In the genomic region with DNA sequence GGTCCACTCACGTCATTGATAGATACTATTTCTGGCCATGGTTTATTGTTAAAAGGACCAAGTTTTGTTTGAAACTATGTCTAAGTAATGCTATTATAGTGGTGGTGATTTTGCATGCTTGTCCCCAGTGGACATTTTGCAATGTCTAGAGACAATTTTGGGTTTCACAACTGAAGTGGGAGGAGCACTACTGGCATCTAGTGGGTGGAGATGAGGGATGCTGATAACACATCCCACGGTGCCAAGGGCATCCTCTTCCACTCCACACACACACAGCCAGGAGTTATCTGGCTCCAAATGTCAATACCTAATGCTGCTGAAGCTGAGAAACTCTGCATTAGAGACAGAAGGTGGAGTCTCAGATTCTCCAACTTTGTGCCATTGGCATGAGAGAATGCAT, we compare ENCODE assay signal across 20 cellular contexts.
DNase-seq lines count a peak whose midpoint lies in the region; ATAC-seq and TF ChIP-seq lines count a peak whose summit lies in the region.
"Had no signal": no experiment of that assay in that cellular context is flagged by ENCODE, and none has a peak within 500 bp of the region (broad histone marks: within the 10 kb centered on the region; RNA-seq: fewer than 3 reads in every experiment).

No MANE protein-coding gene starts in this region.

- no peaks in the 10 kb centered on the region for H3K4me1 ChIP-seq in breast epithelium
- H3K4me1 ChIP-seq: adrenal gland, left lung, vagina had no signal

- no peak overlapping the region for H3K4me3 Mint-ChIP-seq in MCF 10A (ENCODE audit: unreplicated experiment)
- no peak overlapping the region for H3K4me3 Mint-ChIP-seq in stimulated activated naive CD8-positive, alpha-beta T cell treated with anti-CD3 and anti-CD28 coated beads, Interleukin-15, amount 100 ng/mL, for 72 hours
- H3K4me3 Mint-ChIP-seq: activated CD8-positive, alpha-beta memory T cell treated with anti-CD3 and anti-CD28 coated beads, Interleukin-2, amount 10 ng/mL, durations not matched to agents 7 days and 5 days; central memory CD8-positive, alpha-beta T cell had no signal

- H3K36me3 Mint-ChIP-seq in MCF 10A (ENCODE audit: insufficient read depth, unreplicated experiment) = no peaks in the 10 kb centered on the region
- H3K36me3 Mint-ChIP-seq: activated CD8-positive, alpha-beta memory T cell treated with anti-CD3 and anti-CD28 coated beads, Interleukin-2, amount 10 ng/mL, durations not matched to agents 7 days and 5 days had no signal

- no peaks in the 10 kb centered on the region for H3K4me1 Mint-ChIP-seq in MCF 10A (ENCODE audit: insufficient read depth, unreplicated experiment)
- no peaks in the 10 kb centered on the region for H3K4me1 Mint-ChIP-seq in stimulated activated naive CD8-positive, alpha-beta T cell treated with anti-CD3 and anti-CD28 coated beads, Interleukin-15, amount 100 ng/mL, for 72 hours
- H3K4me1 Mint-ChIP-seq: activated CD8-positive, alpha-beta memory T cell treated with anti-CD3 and anti-CD28 coated beads, Interleukin-2, amount 10 ng/mL, durations not matched to agents 7 days and 5 days; central memory CD8-positive, alpha-beta T cell had no signal

- POLR2A ChIA-PET in MCF 10A (lab: Yijun Ruan, JAX) = no interaction called here

- BruUV-seq in MCF 10A (replicated peaks; lab: Mats Ljungman, UMichigan) = no TSS peak

- CTCF ChIA-PET in MCF 10A (lab: Yijun Ruan, JAX) = interaction anchor here (0.6 kb wide), 1 partner anchor 196 kb away, joined by 4 read pairs; no protein-coding TSS in a partner anchor

- H3K9me3 ChIP-seq in breast epithelium = no peaks in the 10 kb centered on the region
- H3K9me3 ChIP-seq: adrenal gland, left lung, vagina had no signal

- no peaks in the 10 kb centered on the region for H3K36me3 ChIP-seq in breast epithelium
- H3K36me3 ChIP-seq: adrenal gland, left lung, vagina had no signal

- DNase-seq in MCF 10A (ENCODE audit: unreplicated experiment) = peak; percentile 29
- DNase-seq in breast epithelium (ENCODE audit: low spot score in 2 of 2) = no peak
- DNase-seq in NOMO-1 (lab: John Stamatoyannopoulos, UW; ENCODE audit: unreplicated experiment in 2 of 2) = peak; percentile 38 to 43
- DNase-seq in epithelial cell of esophagus (ENCODE audit: low read depth) = peak; percentile 3
- DNase-seq in NCI-H446 treated with DMSO at 0.1 percent for 48 hours (lab: John Stamatoyannopoulos, UW) = no peak
- no peak for DNase-seq in stimulated activated naive CD8-positive, alpha-beta T cell treated with anti-CD3 and anti-CD28 coated beads, Interleukin-15, amount 100 ng/mL, for 72 hours
- DNase-seq in stimulated activated CD4-positive, alpha-beta T cell treated with anti-CD3 and anti-CD28 coated beads, Interleukin-15, amount 100 ng/mL, for 24 hours = no peak
- DNase-seq: activated CD4-positive, alpha-beta T cell treated with anti-CD3 and anti-CD28 coated beads for 1 hour; activated CD8-positive, alpha-beta memory T cell treated with anti-CD3 and anti-CD28 coated beads, Interleukin-2, amount 10 ng/mL, durations not matched to agents 7 days and 5 days; effector CD8-positive, alpha-beta T cell; foreskin melanocyte; left lung; NCI-H1048; occipital lobe; SIG-M5; stimulated activated CD4-positive, alpha-beta T cell treated with anti-CD3 and anti-CD28 coated beads, Interleukin-2, amount 100 ng/mL, for 48 hours had no signal

- no peaks in the 10 kb centered on the region for H3K9me3 Mint-ChIP-seq in MCF 10A (ENCODE audit: unreplicated experiment)
- H3K9me3 Mint-ChIP-seq in stimulated activated naive CD8-positive, alpha-beta T cell treated with anti-CD3 and anti-CD28 coated beads, Interleukin-15, amount 100 ng/mL, for 72 hours = no peaks in the 10 kb centered on the region

- H3K4me3 ChIP-seq in breast epithelium (no peak overlapping the region), epithelial cell of esophagus (ENCODE audit: low read length) (no peak overlapping the region)
- H3K4me3 ChIP-seq: adrenal gland, left lung, vagina had no signal

- no peak overlapping the region for H3K27ac ChIP-seq in breast epithelium
- H3K27ac ChIP-seq: adrenal gland, left lung, vagina had no signal

- ATAC-seq in stimulated activated naive CD8-positive, alpha-beta T cell treated with anti-CD3 and anti-CD28 coated beads, Interleukin-15, amount 100 ng/mL, for 72 hours = no peak
- ATAC-seq in GM18909 (IDR thresholded peaks at IDR 0.05; ENCODE audit: poor library complexity, unreplicated experiment) = no peak
- ATAC-seq: activated CD8-positive, alpha-beta memory T cell treated with anti-CD3 and anti-CD28 coated beads, Interleukin-2, amount 10 ng/mL, durations not matched to agents 7 days and 5 days; left lung had no signal

- H3K27me3 ChIP-seq in breast epithelium = peaks cover 0 to 9% of the 10 kb centered on the region in 2 donors
- H3K27me3 ChIP-seq: adrenal gland, left lung, vagina had no signal

- H3K27ac Mint-ChIP-seq in MCF 10A (ENCODE audit: low read depth, unreplicated experiment) = no peak overlapping the region
- H3K27ac Mint-ChIP-seq in stimulated activated naive CD8-positive, alpha-beta T cell treated with anti-CD3 and anti-CD28 coated beads, Interleukin-15, amount 100 ng/mL, for 72 hours = no peak overlapping the region
- H3K27ac Mint-ChIP-seq: activated CD8-positive, alpha-beta memory T cell treated with anti-CD3 and anti-CD28 coated beads, Interleukin-2, amount 10 ng/mL, durations not matched to agents 7 days and 5 days had no signal

- TF ChIP-seq CTCF in MCF 10A (IDR thresholded peaks at IDR 0.05; ENCODE audit: unreplicated experiment) (no peak), breast epithelium (IDR thresholded peaks at IDR 0.05) (no peak), epithelial cell of esophagus (IDR thresholded peaks at IDR 0.05; ENCODE audit: insufficient read depth, low read depth, low read length, missing control alignments) (peak; percentile 22)

- TF ChIP-seq POLR2A in breast epithelium (IDR thresholded peaks at IDR 0.05) = no peak

- intact Hi-C loops in MCF 10A (cut with micrococcal nuclease) = no loop called here
- intact Hi-C loops in breast epithelium (cut with DNase I; ENCODE audit: low total_unique reads) = no loop called here

- no peaks in the 10 kb centered on the region for H3K27me3 Mint-ChIP-seq in MCF 10A (ENCODE audit: insufficient read depth, unreplicated experiment)
- no peaks in the 10 kb centered on the region for H3K27me3 Mint-ChIP-seq in stimulated activated naive CD8-positive, alpha-beta T cell treated with anti-CD3 and anti-CD28 coated beads, Interleukin-15, amount 100 ng/mL, for 72 hours
- H3K27me3 Mint-ChIP-seq: activated CD8-positive, alpha-beta memory T cell treated with anti-CD3 and anti-CD28 coated beads, Interleukin-2, amount 10 ng/mL, durations not matched to agents 7 days and 5 days; central memory CD8-positive, alpha-beta T cell had no signal

Comparison
In these comparisons a context has a peak if more than half of its experiments do, and no peak if none do; other contexts are left out.
1. DNase-seq: peak in MCF 10A (single experiment), NOMO-1 (2 of 2) and epithelial cell of esophagus (single experiment); none in breast epithelium (0 of 2), NCI-H446 treated with DMSO at 0.1 percent for 48 hours (single experiment), stimulated activated naive CD8-positive, alpha-beta T cell treated with anti-CD3 and anti-CD28 coated beads, Interleukin-15, amount 100 ng/mL, for 72 hours (0 of 2) and stimulated activated CD4-positive, alpha-beta T cell treated with anti-CD3 and anti-CD28 coated beads, Interleukin-15, amount 100 ng/mL, for 24 hours (single experiment).